ENCODE assay signal across 20 cellular contexts in the genomic region with DNA sequence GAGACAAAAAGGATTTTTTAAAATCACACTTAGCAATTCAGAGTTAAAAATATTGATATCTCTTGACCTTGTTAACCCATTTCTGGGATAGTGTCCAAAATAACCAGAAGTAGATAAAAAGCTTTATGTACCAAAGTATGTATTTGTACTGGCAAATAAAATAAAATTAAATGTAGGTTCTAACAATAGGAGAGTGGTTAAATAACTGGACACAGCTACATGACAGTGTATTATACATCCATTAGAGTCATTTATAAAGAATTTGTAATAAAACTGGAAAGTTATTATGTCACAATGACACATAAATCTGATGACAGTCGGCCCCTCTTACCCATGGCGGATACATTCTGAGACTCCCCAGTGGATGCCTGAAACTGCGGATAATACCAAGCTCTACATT.
"Had no signal": no experiment of that assay in that cellular context is flagged by ENCODE, and none has a peak within 500 bp of the region (broad histone marks: within the 10 kb centered on the region; RNA-seq: fewer than 3 reads in every experiment).

No MANE protein-coding gene starts in this region.

- H3K4me3 ChIP-seq: body of pancreas, cardiac muscle cell, gastroesophageal sphincter, heart left ventricle, ovary, tibial nerve had no signal

- H3K27ac ChIP-seq: body of pancreas, cardiac muscle cell, gastroesophageal sphincter, heart left ventricle, ovary, tibial nerve had no signal

- H3K27me3 ChIP-seq: body of pancreas, cardiac muscle cell, gastroesophageal sphincter, heart left ventricle, ovary, tibial nerve had no signal

- DNase-seq: activated CD4-positive, alpha-beta T cell treated with anti-CD3 and anti-CD28 coated beads for 1 hour; activated CD4-positive, alpha-beta T cell treated with anti-CD3 and anti-CD28 coated beads, Interleukin-2, amount 50 U/mL, for 1 hour; activated CD8-positive, alpha-beta T cell treated with anti-CD3 and anti-CD28 coated beads, Interleukin-2, amount 10 ng/mL, durations not matched to agents 7 days and 5 days; activated gamma-delta T cell; anterior cingulate cortex; body of pancreas; effector CD8-positive, alpha-beta T cell; heart left ventricle; left ventricle myocardium superior; midbrain; ovary; right cardiac atrium; stimulated activated CD4-positive, alpha-beta T cell treated with anti-CD3 and anti-CD28 coated beads, Interleukin-12 subunit alpha, Interleukin-12 subunit beta, amount 100 ng/mL, for 4 hours; stimulated activated naive CD8-positive, alpha-beta T cell treated with anti-CD3 and anti-CD28 coated beads, Interleukin-15, amount 100 ng/mL, for 72 hours had no signal

- ATAC-seq: activated CD8-positive, alpha-beta T cell treated with anti-CD3 and anti-CD28 coated beads, Interleukin-2, amount 10 ng/mL, durations not matched to agents 7 days and 5 days; body of pancreas; esophagus mucosa; gastroesophageal sphincter; heart left ventricle; left ventricle myocardium superior; natural killer cell treated with Interleukin-12 subunit alpha and Interleukin-12 subunit beta and Interleukin-15 and Interleukin-18, amount 100 ng/mL, for 72 hours; right cardiac atrium; stimulated activated effector memory CD8-positive, alpha-beta T cell treated with anti-CD3 and anti-CD28 coated beads, Interleukin-12 subunit alpha, Interleukin-12 subunit beta, amount 100 ng/mL, for 72 hours; stimulated activated naive CD8-positive, alpha-beta T cell treated with anti-CD3 and anti-CD28 coated beads, Interleukin-15, amount 100 ng/mL, for 72 hours had no signal

- H3K36me3 ChIP-seq: cardiac muscle cell, gastroesophageal sphincter, heart left ventricle, ovary, tibial nerve had no signal

- H3K4me1 ChIP-seq: gastroesophageal sphincter, heart left ventricle, tibial nerve had no signal

- H3K9me3 ChIP-seq: gastroesophageal sphincter, heart left ventricle, ovary, tibial nerve had no signal
